25 cellular contexts compared by ENCODE assay signal in the genomic region with DNA sequence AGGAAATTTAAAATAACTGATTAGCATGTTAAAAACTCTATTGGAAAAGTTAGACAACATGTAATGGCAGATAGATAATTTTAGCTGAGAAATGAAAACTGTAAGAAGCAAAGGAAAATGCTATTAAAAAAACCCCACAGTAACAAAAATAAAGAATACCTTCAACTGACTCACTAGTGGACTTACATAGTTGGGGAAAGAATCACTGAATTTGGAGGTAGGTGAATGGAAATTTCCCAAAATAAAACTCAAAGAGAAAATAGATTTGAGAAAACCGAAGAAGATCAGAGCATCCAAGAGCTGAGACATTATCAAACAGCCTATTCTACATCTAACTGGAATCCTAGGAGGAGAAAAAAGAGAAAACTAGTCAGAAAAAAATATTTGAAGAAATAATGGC. TPM values are rescaled to one million over a fixed set of nuclear protein-coding genes. Genes with fewer than 3 reads are reported as not detected.
A peak's percentile ranks its signal among the peaks of the same experiment; 100 is the strongest.
DNase-seq lines count a peak whose midpoint lies in the region; ATAC-seq, FAIRE-seq and TF ChIP-seq lines count a peak whose summit lies in the region.
"Had no signal": no experiment of that assay in that cellular context is flagged by ENCODE, and none has a peak within 500 bp of the region (broad histone marks: within the 10 kb centered on the region; RNA-seq: fewer than 3 reads in every experiment).

No MANE protein-coding gene starts in this region.

- TF ChIP-seq CTCF in astrocyte (IDR thresholded peaks at IDR 0.05; ENCODE audit: insufficient read depth, low read depth, low read length) = no peak
- TF ChIP-seq CTCF in gastroesophageal sphincter (IDR thresholded peaks at IDR 0.05) = no peak

- H2AFZ ChIP-seq in GM23248 = peak overlapping the region; percentile 42
- H2AFZ ChIP-seq in astrocyte (ENCODE audit: low read depth, low read length) = no peak overlapping the region
- H2AFZ ChIP-seq: PC-9 had no signal

- no peaks in the 10 kb centered on the region for H3K36me3 Mint-ChIP-seq in astrocyte (ENCODE audit: low read depth, unreplicated experiment)
- H3K36me3 Mint-ChIP-seq: IgD-negative memory B cell had no signal

- H4K20me1 ChIP-seq in GM23248 (ENCODE audit: insufficient read depth) (no peaks in the 10 kb centered on the region), astrocyte (ENCODE audit: insufficient read depth, low read length) (no peaks in the 10 kb centered on the region)

- no peak overlapping the region for H3K4me3 Mint-ChIP-seq in astrocyte (ENCODE audit: unreplicated experiment)
- H3K4me3 Mint-ChIP-seq: IgD-negative memory B cell had no signal

- peaks cover 30% of the 10 kb centered on the region for H3K4me1 Mint-ChIP-seq in astrocyte (ENCODE audit: low read depth, unreplicated experiment)
- H3K4me1 Mint-ChIP-seq: IgD-negative memory B cell had no signal

- H3K36me3 ChIP-seq in GM23248 (ENCODE audit: low read depth) (no peaks in the 10 kb centered on the region), astrocyte (ENCODE audit: insufficient read depth, low read length) (no peaks in the 10 kb centered on the region), gastroesophageal sphincter (no peaks in the 10 kb centered on the region)
- H3K36me3 ChIP-seq: BE2C, HAP-1 had no signal

- no peak for TF ChIP-seq EP300 in gastroesophageal sphincter (IDR thresholded peaks at IDR 0.05)

- H3K4me2 ChIP-seq in GM23248 (ENCODE audit: unreplicated experiment) (peak overlapping the region; percentile 73), astrocyte (ENCODE audit: low read length) (peak overlapping the region; percentile 56)
- H3K4me2 ChIP-seq: PC-9 had no signal

- peaks cover 63% of the 10 kb centered on the region for H3K4me1 ChIP-seq in GM23248 (ENCODE audit: insufficient read depth)
- peaks cover 15% of the 10 kb centered on the region for H3K4me1 ChIP-seq in astrocyte (ENCODE audit: insufficient read depth, low read length)
- H3K4me1 ChIP-seq in gastroesophageal sphincter = no peaks in the 10 kb centered on the region
- H3K4me1 ChIP-seq: BE2C, HAP-1 had no signal

- peaks cover 4% of the 10 kb centered on the region; the same call in 1 of the 2 replicates for H3K9me2 ChIP-seq in GM23248 (ENCODE audit: insufficient read depth)

- FAIRE-seq in astrocyte (lab: Jason Lieb, UNC) = peak; percentile 72
- FAIRE-seq: D721Med, GM12878 had no signal

- no peaks in the 10 kb centered on the region for H3K9me3 Mint-ChIP-seq in astrocyte (ENCODE audit: unreplicated experiment)
- H3K9me3 Mint-ChIP-seq: IgD-negative memory B cell had no signal

- in situ Hi-C loops in GM23248 (cut with MboI) = no loop called here

- H3K9me3 ChIP-seq in GM23248 (ENCODE audit: low read depth) (no peaks in the 10 kb centered on the region), astrocyte (ENCODE audit: insufficient read depth, low read depth, low read length) (no peaks in the 10 kb centered on the region), gastroesophageal sphincter (peaks cover 0 to 8% (median 0%) of the 10 kb centered on the region in 3 donors)
- H3K9me3 ChIP-seq: BE2C, HAP-1 had no signal

- DNase-seq in AG08395 (ENCODE audit: low spot score) (peak; percentile 28), GM23248 (peak; percentile 65), astrocyte (ENCODE audit: low read depth) (peak; percentile 48), non-pigmented ciliary epithelial cell (ENCODE audit: low read depth) (peak; percentile 5), SW 1271 (lab: John Stamatoyannopoulos, UW) (no peak), AML-193 (lab: John Stamatoyannopoulos, UW) (no peak)
- DNase-seq: 8988T, BE2C, DMS53, EL, MV-4-11, NCI-H1105 treated with DMSO at 0.1 percent for 48 hours, NCI-H2029 treated with DMSO at 0.1 percent for 48 hours, NCI-H226, NCI-H510A treated with DMSO at 0.1 percent for 48 hours, NCI-H748 treated with DMSO at 0.1 percent for 48 hours, PC-9, RPMI8226, SHP77 had no signal

- peak overlapping the region; percentile 22 for H3K4me3 ChIP-seq in GM23248
- no peak overlapping the region for H3K4me3 ChIP-seq in astrocyte (ENCODE audit: insufficient read depth, low read depth, low read length)
- no peak overlapping the region for H3K4me3 ChIP-seq in gastroesophageal sphincter
- H3K4me3 ChIP-seq: GM12878, HAP-1, PC-9 had no signal

- 39 to 50% methylated on average over 1 of the region's 1 CpG for WGBS in GM23248 (ENCODE audit: low coverage in 1 of 2, low lambda C conversion rate in 2 of 2, missing lambda C conversion rate in 2 of 2), 2 experiments
- 70% methylated on average over 1 of the region's 1 CpG; no CpG with 5 or more reads in 1 of the 2 donors for WGBS in gastroesophageal sphincter (ENCODE audit: low coverage in 1 of 2), 2 donors

- H3K27ac Mint-ChIP-seq in astrocyte (ENCODE audit: unreplicated experiment) = peak overlapping the region; percentile 50
- H3K27ac Mint-ChIP-seq: IgD-negative memory B cell had no signal

- H3K79me2 ChIP-seq in GM23248 (ENCODE audit: insufficient read depth) (0 out of 2 replicates have a peak, but pooled peaks cover 5% of the 10 kb centered on the region), astrocyte (ENCODE audit: insufficient read depth, low read length) (no peaks in the 10 kb centered on the region)

- H3K27me3 ChIP-seq in GM23248 (replicated peaks; ENCODE audit: insufficient read depth) (no peaks in the 10 kb centered on the region), astrocyte (ENCODE audit: insufficient read depth, low read length) (no peaks in the 10 kb centered on the region), gastroesophageal sphincter (no peaks in the 10 kb centered on the region)
- H3K27me3 ChIP-seq: BE2C had no signal

- H3F3A ChIP-seq in GM23248 (ENCODE audit: insufficient read depth) = peaks cover 46% of the 10 kb centered on the region

- TF ChIP-seq POLR2A in gastroesophageal sphincter (IDR thresholded peaks at IDR 0.05) = no peak

- H3K27ac ChIP-seq in GM23248 (peak overlapping the region; percentile 56), astrocyte (ENCODE audit: low read depth, low read length) (peak overlapping the region; percentile 57), gastroesophageal sphincter (no peak overlapping the region)
- H3K27ac ChIP-seq: PC-9 had no signal

- peak overlapping the region; percentile 7; the same call in 1 of the 2 replicates for H3K9ac ChIP-seq in GM23248
- H3K9ac ChIP-seq in astrocyte (ENCODE audit: low read length) = peak overlapping the region; percentile 24

- H3K27me3 Mint-ChIP-seq in astrocyte (ENCODE audit: low read depth, unreplicated experiment) = no peaks in the 10 kb centered on the region

- ATAC-seq in gastroesophageal sphincter (no peak), HG02840 (IDR thresholded peaks at IDR 0.05; ENCODE audit: low FRiP score, unreplicated experiment) (no peak)
- ATAC-seq: GM12878 had no signal

RNA-seq across cellular contexts. Expression of a gene that starts 34.7 kb away (rescaled TPM):
- 36.2 and 36.7 TPM in 2 replicates for total RNA-seq in GM23248 (2014; rRNA removed; shearing (Covaris generic))
- polyA plus RNA-seq in GM23248 (2016; fragmentation: Nextera tagmentation; extraction: Ambion mirVana) = 19.6 and 19.9 TPM in 2 replicates
- total RNA-seq in astrocyte (7.6 and 8.2 TPM in 2 replicates), gastroesophageal sphincter (10 to 100 TPM in 2 of 4 donors, 1 to 10 TPM in 2; 5.9 to 16.2 (median 8.8) TPM)

Comparison
In these comparisons a context has a peak if more than half of its experiments do, and no peak if none do; other contexts are left out.
1. DNase-seq: peak in AG08395 (single experiment), GM23248 (single experiment), astrocyte (single experiment) and non-pigmented ciliary epithelial cell (single experiment); none in SW 1271 (0 of 2) and AML-193 (0 of 2).
2. H3K27ac ChIP-seq: peak in GM23248 (single experiment) and astrocyte (single experiment); none in gastroesophageal sphincter (0 of 4).